In genomic region chr9:98181746-98182068, GRCh38 we compare ENCODE assay signal across 2 cellular contexts.
TF ChIP-seq lines count a peak whose summit lies in the region.

No MANE protein-coding gene starts in this region.

TF ChIP-seq in HepG2, 621 proteins besides CTCF, POLR2A, EP300 and RAD21:
- TF ChIP-seq AHDC1 (CRISPR knock-in tag; IDR thresholded peaks at IDR 0.05; ENCODE audit: borderline replicate concordance), result no peak
- TF ChIP-seq KDM5B (CRISPR knock-in tag; IDR thresholded peaks at IDR 0.05; ENCODE audit: borderline replicate concordance), result 0 out of 2 replicates have a peak, but pooled peaks have one; percentile 16
- TF ChIP-seq ZNF180 (CRISPR knock-in tag; IDR thresholded peaks at IDR 0.05; ENCODE audit: borderline replicate concordance, low read depth), result no peak
- 0 out of 2 replicates have a peak, but pooled peaks have one; percentile 15 for TF ChIP-seq ZMYM4 (CRISPR knock-in tag; IDR thresholded peaks at IDR 0.05)
- no peak for TF ChIP-seq NAIF1 (CRISPR knock-in tag; IDR thresholded peaks at IDR 0.05; ENCODE audit: borderline replicate concordance)
TF ChIP-seq in HepG2: peak in this region for 2.

TF ChIP-seq in WTC11, 78 proteins besides CTCF, POLR2A, EP300 and RAD21 (continued from another document):
- TF ChIP-seq ARID4B (CRISPR knock-in tag; IDR thresholded peaks at IDR 0.05; ENCODE audit: borderline replicate concordance) (no peak), ZNF532 (CRISPR knock-in tag; IDR thresholded peaks at IDR 0.05; ENCODE audit: borderline replicate concordance) (no peak), E2F4 (CRISPR knock-in tag; IDR thresholded peaks at IDR 0.05; ENCODE audit: borderline replicate concordance, low read depth) (no peak), RELA (CRISPR knock-in tag; IDR thresholded peaks at IDR 0.05; ENCODE audit: borderline replicate concordance) (no peak), ZNF219 (CRISPR knock-in tag; IDR thresholded peaks at IDR 0.05; ENCODE audit: borderline replicate concordance) (no peak), MYBL2 (CRISPR knock-in tag; IDR thresholded peaks at IDR 0.05) (no peak), ZNF416 (CRISPR knock-in tag; IDR thresholded peaks at IDR 0.05) (no peak), CDX4 (CRISPR knock-in tag; IDR thresholded peaks at IDR 0.05; ENCODE audit: borderline replicate concordance) (no peak), PRDM15 (CRISPR knock-in tag; IDR thresholded peaks at IDR 0.05) (no peak), ZSCAN18 (CRISPR knock-in tag; IDR thresholded peaks at IDR 0.05) (no peak)
TF ChIP-seq in WTC11: peak in this region for 0.
